In the genomic region with DNA sequence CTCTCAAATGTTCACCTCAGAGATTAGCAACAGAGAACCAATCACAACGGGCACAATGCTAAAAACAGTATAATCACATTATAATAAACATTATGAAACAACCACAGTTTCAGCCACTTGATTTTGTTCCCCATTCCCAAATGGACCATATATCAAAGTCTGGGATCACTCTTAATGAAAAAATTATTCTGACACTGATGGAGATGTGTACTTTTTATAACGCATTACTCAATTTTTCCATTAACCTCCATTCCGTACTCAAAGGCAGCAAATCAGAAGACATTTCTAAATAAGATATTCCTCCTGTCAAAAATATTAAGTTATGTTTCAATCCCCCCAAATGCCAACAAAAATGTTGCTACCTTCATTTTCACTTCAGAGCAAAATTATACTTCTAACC, we compare ENCODE assay signal across 9 cellular contexts. TPM values are rescaled to one million over a fixed set of nuclear protein-coding genes. Genes with fewer than 3 reads are reported as not detected.
A peak's percentile ranks its signal among the peaks of the same experiment; 100 is the strongest.
DNase-seq lines count a peak whose midpoint lies in the region; ATAC-seq and TF ChIP-seq lines count a peak whose summit lies in the region.
"Had no signal": no experiment of that assay in that cellular context is flagged by ENCODE, and none has a peak within 500 bp of the region (broad histone marks: within the 10 kb centered on the region; RNA-seq: fewer than 3 reads in every experiment).

No MANE protein-coding gene starts in this region.

- peak overlapping the region in 3 of 4 donors; percentile 78 to 96 (median 91) for H3K4me3 ChIP-seq in esophagus squamous epithelium
- H3K4me3 ChIP-seq in skeletal muscle satellite cell (ENCODE audit: low read length): peak overlapping the region; percentile 89
- H3K4me3 ChIP-seq in H7 (ENCODE audit: insufficient read depth, low read depth, low read length): no peak overlapping the region

- H3K4me3 Mint-ChIP-seq in T-cell: peak overlapping the region; percentile 92 to 95 (median 93)

- ATAC-seq in T-cell (replicated peaks in 1 of 4): no peak

- POLR2A ChIA-PET in T-cell (lab: Charles Lee): no interaction called here

- intact Hi-C loops in esophagus squamous epithelium (cut with DNase I): no loop called here

- H3K27me3 ChIP-seq in esophagus squamous epithelium (no peaks in the 10 kb centered on the region), skeletal muscle satellite cell (ENCODE audit: control insufficient read depth, insufficient read depth, low read length) (no peaks in the 10 kb centered on the region), H7 (ENCODE audit: control insufficient read depth, insufficient read depth, low read length) (no peaks in the 10 kb centered on the region)

- H3K4me1 ChIP-seq in esophagus squamous epithelium (peaks cover 11 to 73% (median 40%) of the 10 kb centered on the region in 3 donors), skeletal muscle satellite cell (ENCODE audit: control insufficient read depth, insufficient read depth, low read length) (peaks cover 31% of the 10 kb centered on the region)

- peak overlapping the region; percentile 93 for H3K9ac ChIP-seq in skeletal muscle satellite cell (ENCODE audit: low read depth, low read length)

- CTCF ChIA-PET in T-cell (lab: Charles Lee): interaction anchor here in 1 of 2 donors (0.6 to 1.2 kb wide), 2 partner anchors 42 to 46 kb away, joined by 3 to 4 read pairs; a partner anchor contains a TSS

- H3K9me3 ChIP-seq in esophagus squamous epithelium (no peaks in the 10 kb centered on the region), skeletal muscle satellite cell (replicated peaks; ENCODE audit: low read length) (no peaks in the 10 kb centered on the region)

- peak overlapping the region; percentile 99 for H3K4me2 ChIP-seq in skeletal muscle satellite cell (ENCODE audit: low read length)

- WGBS in esophagus squamous epithelium, 2 donors: 13 to 19% methylated on average over 3 of the region's 3 CpGs

- H3K27ac ChIP-seq in esophagus squamous epithelium: peak overlapping the region in 2 of 4 donors; percentile 14 to 98
- H3K27ac ChIP-seq: RWPE1 had no signal

- no peak for TF ChIP-seq POLR2A in esophagus squamous epithelium (IDR thresholded peaks at IDR 0.05)

- peaks cover 4% of the 10 kb centered on the region for H3K36me3 Mint-ChIP-seq in T-cell

- peaks cover 70 to 75% (median 73%) of the 10 kb centered on the region in 3 donors for H3K4me1 Mint-ChIP-seq in T-cell

- no peak for TF ChIP-seq CTCF in esophagus squamous epithelium (IDR thresholded peaks at IDR 0.05)

- peak overlapping the region; percentile 99 for H3K27ac Mint-ChIP-seq in T-cell

- no peaks in the 10 kb centered on the region for H3K9me3 Mint-ChIP-seq in T-cell

- H3K36me3 ChIP-seq in esophagus squamous epithelium: no peaks in the 10 kb centered on the region
- no peaks in the 10 kb centered on the region for H3K36me3 ChIP-seq in skeletal muscle satellite cell (ENCODE audit: insufficient read depth, low read length)
- H3K36me3 ChIP-seq in H7 (replicated peaks; ENCODE audit: control insufficient read depth, insufficient read depth, low read length): no peaks in the 10 kb centered on the region

- peak; percentile 17 for DNase-seq in SIG-M5 treated with dmso at 0.1 percent for 504 hours (lab: John Stamatoyannopoulos, UW; ENCODE audit: unreplicated experiment)
- no peak for DNase-seq in SIG-M5 (lab: John Stamatoyannopoulos, UW)
- no peak for DNase-seq in T-cell
- DNase-seq in esophagus squamous epithelium (lab: John Stamatoyannopoulos, UW): no peak
- no peak for DNase-seq in inferior parietal cortex (ENCODE audit: extremely low spot score)
- DNase-seq in effector CD8-positive, alpha-beta T cell (lab: John Stamatoyannopoulos, UW): no peak
- no peak for DNase-seq in H7

- no peaks in the 10 kb centered on the region for H3K27me3 Mint-ChIP-seq in T-cell

RNA-seq across cellular contexts. Expression of a gene that starts 2.8 kb away (rescaled TPM):
- total RNA-seq in T-cell (100 to 1,000 TPM; 284 to 408 (median 324) TPM), esophagus squamous epithelium (10 to 100 TPM; 47.3 to 98.2 (median 75.9) TPM)
- 104 and 109 TPM in 2 replicates for total RNA-seq in skeletal muscle satellite cell (2012; rRNA removed)
- total RNA-seq in H7 (2014; rRNA removed; shearing (Covaris generic)): 108 and 126 TPM in 2 replicates

RNA-seq across cellular contexts. Expression of a gene that starts 2.8 kb away (rescaled TPM):
- total RNA-seq in T-cell (100 to 1,000 TPM in 3 of 5 donors, 10 to 100 TPM in 2; 89.5 to 113 (median 109) TPM), esophagus squamous epithelium (10 to 100 TPM; 14.2 to 35.5 (median 30.0) TPM)
- total RNA-seq in skeletal muscle satellite cell (2012; rRNA removed): 43.9 and 49.4 TPM in 2 replicates
- total RNA-seq in H7 (2014; rRNA removed; shearing (Covaris generic)): 49.5 and 50.0 TPM in 2 replicates

RNA-seq across cellular contexts. Expression of a gene that starts 37.2 kb away (rescaled TPM):
- total RNA-seq in T-cell (10 to 100 TPM; 17.7 to 33.5 (median 31.2) TPM), esophagus squamous epithelium (10 to 100 TPM; 16.4 to 39.9 (median 24.2) TPM)
- total RNA-seq in skeletal muscle satellite cell (2012; rRNA removed): 20.5 and 32.2 TPM in 2 replicates
- 60.6 and 83.2 TPM in 2 replicates for total RNA-seq in H7 (2014; rRNA removed; shearing (Covaris generic))

RNA-seq across cellular contexts. Expression of a gene that starts 37.3 kb away (rescaled TPM):
- total RNA-seq in T-cell (10 to 100 TPM; 38.4 to 79.7 (median 62.5) TPM), esophagus squamous epithelium (100 to 1,000 TPM; 178 to 290 (median 228) TPM)
- total RNA-seq in skeletal muscle satellite cell (2012; rRNA removed): 171 and 228 TPM in 2 replicates
- 235 and 279 TPM in 2 replicates for total RNA-seq in H7 (2014; rRNA removed; shearing (Covaris generic))

RNA-seq across cellular contexts. Expression of a gene that starts 46.3 kb away (rescaled TPM):
- total RNA-seq in T-cell: 10 to 100 TPM in 2 of 5 donors, 1 to 10 TPM in 1, under 1 TPM in 2; 0.76 to 26.4 (median 1.2) TPM
- total RNA-seq in esophagus squamous epithelium: 1 to 10 TPM in 2 of 4 donors, under 1 TPM in 2; 0.44 to 4.8 (median 2.6) TPM
- 12.0 and 13.4 TPM in 2 replicates for total RNA-seq in skeletal muscle satellite cell (2012; rRNA removed)
- total RNA-seq in H7 (2014; rRNA removed; shearing (Covaris generic)): 6.1 and 8.0 TPM in 2 replicates
